In the genomic region with DNA sequence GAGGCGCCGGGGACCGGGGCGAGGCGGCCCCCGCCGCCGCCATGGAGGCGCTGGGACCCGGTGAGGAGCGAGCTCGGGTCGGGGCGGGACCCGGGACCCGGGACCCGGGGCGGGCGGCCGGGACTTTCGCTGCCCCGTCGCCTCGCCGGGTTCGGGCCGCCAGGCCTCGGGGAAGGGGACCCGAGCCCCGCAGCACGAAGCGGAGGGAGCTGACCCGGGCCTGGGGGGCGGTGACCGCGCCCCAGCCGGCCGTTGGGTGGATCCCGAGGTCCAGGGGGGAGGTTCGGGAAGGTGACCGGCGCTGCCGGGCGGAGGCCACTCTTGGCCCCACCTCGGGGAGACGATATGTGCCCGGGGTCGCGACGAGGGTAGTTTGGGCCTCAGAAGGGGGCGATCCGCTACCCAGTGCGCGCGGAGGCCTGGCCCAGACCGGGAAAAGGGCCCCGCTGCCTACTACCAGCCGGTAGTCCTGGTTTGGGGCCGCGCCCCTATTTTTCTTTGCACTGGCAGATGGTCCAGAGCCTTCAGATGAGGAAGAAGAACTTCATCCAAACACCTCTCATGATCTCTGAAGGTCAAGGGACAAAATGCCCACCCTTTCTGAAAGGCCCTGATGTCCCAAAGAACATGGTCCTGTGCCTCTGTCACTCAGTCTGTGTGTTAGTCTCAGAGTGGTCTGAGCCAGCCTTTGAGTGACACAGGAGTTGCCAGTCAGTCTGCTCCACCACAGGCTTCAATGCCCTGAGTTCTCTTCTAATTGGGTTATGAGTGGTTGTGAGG, we compare ENCODE assay signal across 8 cellular contexts. TPM values are rescaled to one million over a fixed set of nuclear protein-coding genes. Genes with fewer than 3 reads are reported as not detected.
DNase-seq lines count a peak whose midpoint lies in the region; ATAC-seq, FAIRE-seq and TF ChIP-seq lines count a peak whose summit lies in the region.

No MANE protein-coding gene starts in this region.

- peak; percentile 44 for DNase-seq in H54 (ENCODE audit: insufficient read length, low spot score)
- peak; percentile 24 for DNase-seq in RPMI8226
- DNase-seq in body of pancreas: peak; percentile 24 to 44 (median 30)
- peak in 31 of 51 donors; percentile 5 to 69 (median 21) for DNase-seq in hypothalamus (lab: John Stamatoyannopoulos, UW)
- DNase-seq in psoas muscle: peak; percentile 36 to 63

- ATAC-seq in body of pancreas (peak; percentile 55), psoas muscle (peak; percentile 65 to 80 (median 68)), GM21367 (IDR thresholded peaks at IDR 0.05; ENCODE audit: unreplicated experiment) (no peak), GM21737 (IDR thresholded peaks at IDR 0.05; ENCODE audit: unreplicated experiment) (no peak)

- peak overlapping the region; percentile 97 to 100 (median 99) for H3K9ac ChIP-seq in BLaER1 treated with 17β-estradiol and CSF1 and Interleukin-3, amounts not matched to agents 10 nM and 100 nM

- H3K4me1 ChIP-seq in BLaER1 treated with 17β-estradiol and CSF1 and Interleukin-3, amounts not matched to agents 10 nM and 100 nM: peaks cover 53 to 83% (median 68%) of the 10 kb centered on the region in 10 experiments
- H3K4me1 ChIP-seq in body of pancreas (peaks cover 20% of the 10 kb centered on the region), psoas muscle (peaks cover 19% of the 10 kb centered on the region)

- H4K20me1 ChIP-seq in BLaER1 treated with 17β-estradiol and CSF1 and Interleukin-3, amounts not matched to agents 10 nM and 100 nM: peaks cover 0 to 24% (median 0%) of the 10 kb centered on the region in 11 experiments; a peak in 5 of 22 replicates

- H3K4me3 ChIP-seq in BLaER1 treated with 17β-estradiol and CSF1 and Interleukin-3, amounts not matched to agents 10 nM and 100 nM: peak overlapping the region; percentile 81 to 99 (median 97)
- H3K4me3 ChIP-seq in body of pancreas (peak overlapping the region; percentile 57 to 76), psoas muscle (peak overlapping the region; percentile 89)

- TF ChIP-seq CTCF in body of pancreas (IDR thresholded peaks at IDR 0.05) (no peak), psoas muscle (IDR thresholded peaks at IDR 0.05) (no peak)

- no peaks in the 10 kb centered on the region for H3K9me3 ChIP-seq in BLaER1 treated with 17β-estradiol and CSF1 and Interleukin-3, amounts not matched to agents 10 nM and 100 nM (replicated peaks in 1 of 11)
- H3K9me3 ChIP-seq in body of pancreas: no peaks in the 10 kb centered on the region
- H3K9me3 ChIP-seq in psoas muscle: no peaks in the 10 kb centered on the region

- no peak for FAIRE-seq in H54 (lab: Jason Lieb, UNC)

- H3K36me3 ChIP-seq in BLaER1 treated with 17β-estradiol and CSF1 and Interleukin-3, amounts not matched to agents 10 nM and 100 nM: peaks cover 0 to 12% (median 3%) of the 10 kb centered on the region in 11 experiments; a peak in 6 of 22 replicates
- H3K36me3 ChIP-seq in body of pancreas (replicated peaks in 1 of 2; ENCODE audit: insufficient read depth in 1 of 2, low read depth in 2 of 2): no peaks in the 10 kb centered on the region
- no peaks in the 10 kb centered on the region for H3K36me3 ChIP-seq in psoas muscle (ENCODE audit: insufficient read depth in 1 of 2, low read depth in 1 of 2)

- no peaks in the 10 kb centered on the region for H3K27me3 ChIP-seq in BLaER1 treated with 17β-estradiol and CSF1 and Interleukin-3, amounts not matched to agents 10 nM and 100 nM
- H3K27me3 ChIP-seq in body of pancreas (no peaks in the 10 kb centered on the region), psoas muscle (ENCODE audit: insufficient read depth in 3 of 3, low read length in 2 of 3) (no peaks in the 10 kb centered on the region)

- 0 to 1% methylated on average over 12 to 44 of the region's 60 CpGs for WGBS in body of pancreas, 2 donors
- WGBS in psoas muscle, 3 donors: 0 to 2% (median 1%) methylated on average over 24 to 60 of the region's 60 CpGs

- intact Hi-C loops in body of pancreas (cut with DNase I): no loop called here
- intact Hi-C loops in psoas muscle (cut with DNase I): no loop called here

- H3K4me2 ChIP-seq in BLaER1 treated with 17β-estradiol and CSF1 and Interleukin-3, amounts not matched to agents 10 nM and 100 nM: peak overlapping the region; percentile 83 to 99 (median 90)

- peak; percentile 36 for TF ChIP-seq POLR2A in H54 (IDR thresholded peaks at IDR 0.05; ENCODE audit: low read depth, low read length)
- TF ChIP-seq POLR2A in body of pancreas (IDR thresholded peaks at IDR 0.05): peak in 2 of 3 donors; percentile 44 to 51

- H3K27ac ChIP-seq in BLaER1 treated with 17β-estradiol and CSF1 and Interleukin-3, amounts not matched to agents 10 nM and 100 nM: peak overlapping the region; percentile 92 to 100 (median 98)
- peak overlapping the region; percentile 48 to 85 (median 80) for H3K27ac ChIP-seq in body of pancreas
- peak overlapping the region; percentile 90 for H3K27ac ChIP-seq in psoas muscle

RNA-seq across cellular contexts. Expression of a gene that starts 0.8 kb away (rescaled TPM):
- total RNA-seq in body of pancreas (10 to 100 TPM in 1 of 2 donors, 1 to 10 TPM in 1; 6.9 to 11.9 TPM), psoas muscle (10 to 100 TPM; 13.9 to 27.4 (median 17.2) TPM)
- polyA plus RNA-seq in psoas muscle: 10 to 100 TPM in 1 of 3 donors, 1 to 10 TPM in 2; 3.5 to 13.3 (median 6.7) TPM

RNA-seq across cellular contexts. Expression of a gene that starts 38.8 kb away (rescaled TPM):
- total RNA-seq in body of pancreas: not detected
- under 1 TPM in 3 of 4 donors, not detected in 1; 0.14 to 0.34 (median 0.15) TPM for total RNA-seq in psoas muscle
- polyA plus RNA-seq in psoas muscle: under 1 TPM in 2 of 3 donors, not detected in 1; 0.08 to 0.34 TPM

Comparison
In these comparisons a context has a peak if more than half of its experiments do, and no peak if none do; other contexts are left out.
1. ATAC-seq: peak in body of pancreas (single experiment) and psoas muscle (4 of 4); none in GM21367 (single experiment) and GM21737 (single experiment).
2. Peak in every context shown above with its lines, with median percentiles within 50 percentile points of each other: H3K27ac ChIP-seq, H3K4me3 ChIP-seq and DNase-seq.